ENCODE assay signal across 1 cellular context in the genomic region with DNA sequence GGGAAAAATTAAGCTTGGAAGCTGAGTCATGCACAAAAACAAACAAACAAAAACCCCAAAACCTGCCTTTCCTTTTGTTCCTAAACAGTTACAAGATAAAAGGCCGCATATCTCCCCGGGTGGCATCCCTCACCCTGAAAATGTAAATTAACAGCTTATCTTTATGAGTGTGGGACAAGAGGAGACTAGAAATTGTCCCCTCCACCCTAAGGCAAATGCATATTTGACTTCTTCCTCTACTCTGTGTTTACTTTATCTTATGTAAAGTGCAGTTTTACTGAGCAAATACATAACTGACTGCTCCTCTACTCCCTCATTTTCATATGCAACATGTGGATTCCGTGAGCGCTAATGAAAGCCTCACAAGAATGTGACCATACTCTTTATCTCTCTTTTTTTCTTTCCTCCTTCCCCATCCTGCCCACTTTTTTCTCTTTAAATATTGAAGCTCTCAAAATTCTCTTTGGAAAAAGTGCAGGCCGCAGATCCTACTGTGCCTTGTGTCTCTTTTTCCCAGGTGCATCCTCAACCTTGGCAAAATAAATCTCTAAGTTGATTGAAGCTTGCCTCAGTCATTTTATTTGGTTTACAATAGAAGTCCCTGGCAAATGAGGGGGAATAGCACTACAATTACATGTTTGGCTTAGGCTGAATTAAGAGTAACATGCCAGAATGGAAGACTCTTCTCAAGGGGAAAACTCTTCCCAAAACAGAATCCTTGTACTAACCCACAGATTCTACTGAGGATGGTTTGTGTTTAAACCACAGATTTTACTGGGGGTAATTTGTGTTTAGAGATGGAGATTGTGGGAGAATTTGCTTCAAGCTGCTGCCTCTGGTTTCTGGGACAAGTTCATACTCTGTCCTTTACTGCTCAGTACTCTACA.
A peak's percentile ranks its signal among the peaks of the same experiment; 100 is the strongest.
TF ChIP-seq lines count a peak whose summit lies in the region.

No MANE protein-coding gene starts in this region.

TF ChIP-seq in HepG2, 621 proteins besides CTCF, POLR2A, EP300 and RAD21 (continued from another document and continues in another):
- TF ChIP-seq, protein P1, sequence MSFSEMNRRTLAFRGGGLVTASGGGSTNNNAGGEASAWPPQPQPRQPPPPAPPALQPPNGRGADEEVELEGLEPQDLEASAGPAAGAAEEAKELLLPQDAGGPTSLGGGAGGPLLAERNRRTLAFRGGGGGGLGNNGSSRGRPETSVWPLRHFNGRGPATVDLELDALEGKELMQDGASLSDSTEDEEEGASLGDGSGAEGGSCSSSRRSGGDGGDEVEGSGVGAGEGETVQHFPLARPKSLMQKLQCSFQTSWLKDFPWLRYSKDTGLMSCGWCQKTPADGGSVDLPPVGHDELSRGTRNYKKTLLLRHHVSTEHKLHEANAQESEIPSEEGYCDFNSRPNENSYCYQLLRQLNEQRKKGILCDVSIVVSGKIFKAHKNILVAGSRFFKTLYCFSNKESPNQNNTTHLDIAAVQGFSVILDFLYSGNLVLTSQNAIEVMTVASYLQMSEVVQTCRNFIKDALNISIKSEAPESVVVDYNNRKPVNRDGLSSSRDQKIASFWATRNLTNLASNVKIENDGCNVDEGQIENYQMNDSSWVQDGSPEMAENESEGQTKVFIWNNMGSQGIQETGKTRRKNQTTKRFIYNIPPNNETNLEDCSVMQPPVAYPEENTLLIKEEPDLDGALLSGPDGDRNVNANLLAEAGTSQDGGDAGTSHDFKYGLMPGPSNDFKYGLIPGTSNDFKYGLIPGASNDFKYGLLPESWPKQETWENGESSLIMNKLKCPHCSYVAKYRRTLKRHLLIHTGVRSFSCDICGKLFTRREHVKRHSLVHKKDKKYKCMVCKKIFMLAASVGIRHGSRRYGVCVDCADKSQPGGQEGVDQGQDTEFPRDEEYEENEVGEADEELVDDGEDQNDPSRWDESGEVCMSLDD (CRISPR knock-in tag; IDR thresholded peaks at IDR 0.05; ENCODE audit: borderline replicate concordance) = peak; percentile 40; the same call in 1 of the 2 replicates
- peak; percentile 20; the same call in 1 of the 2 replicates for TF ChIP-seq GATAD1 (CRISPR knock-in tag; IDR thresholded peaks at IDR 0.05)
- TF ChIP-seq MBD4 (IDR thresholded peaks at IDR 0.05; ENCODE audit: borderline replicate concordance, low read length) = 0 out of 2 replicates have a peak, but pooled peaks have one; percentile 41
- TF ChIP-seq THAP11 (CRISPR knock-in tag; IDR thresholded peaks at IDR 0.05) = peak; percentile 47; the same call in 1 of the 2 replicates
- TF ChIP-seq SKI (IDR thresholded peaks at IDR 0.05; ENCODE audit: partially characterized antibody) = peak; percentile 40
- TF ChIP-seq, protein P2, sequence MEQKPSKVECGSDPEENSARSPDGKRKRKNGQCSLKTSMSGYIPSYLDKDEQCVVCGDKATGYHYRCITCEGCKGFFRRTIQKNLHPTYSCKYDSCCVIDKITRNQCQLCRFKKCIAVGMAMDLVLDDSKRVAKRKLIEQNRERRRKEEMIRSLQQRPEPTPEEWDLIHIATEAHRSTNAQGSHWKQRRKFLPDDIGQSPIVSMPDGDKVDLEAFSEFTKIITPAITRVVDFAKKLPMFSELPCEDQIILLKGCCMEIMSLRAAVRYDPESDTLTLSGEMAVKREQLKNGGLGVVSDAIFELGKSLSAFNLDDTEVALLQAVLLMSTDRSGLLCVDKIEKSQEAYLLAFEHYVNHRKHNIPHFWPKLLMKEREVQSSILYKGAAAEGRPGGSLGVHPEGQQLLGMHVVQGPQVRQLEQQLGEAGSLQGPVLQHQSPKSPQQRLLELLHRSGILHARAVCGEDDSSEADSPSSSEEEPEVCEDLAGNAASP (CRISPR knock-in tag; IDR thresholded peaks at IDR 0.05; ENCODE audit: borderline replicate concordance) = 0 out of 2 replicates have a peak, but pooled peaks have one; percentile 21
- no peak for TF ChIP-seq REXO4 (CRISPR knock-in tag; IDR thresholded peaks at IDR 0.05; ENCODE audit: borderline replicate concordance)
- TF ChIP-seq TBX2 (CRISPR knock-in tag; IDR thresholded peaks at IDR 0.05; ENCODE audit: borderline replicate concordance) = peak; percentile 92
- no peak; the same call in 1 of the 2 replicates for TF ChIP-seq SNAPC2 (CRISPR knock-in tag; IDR thresholded peaks at IDR 0.05)
- TF ChIP-seq MZF1 (CRISPR knock-in tag; IDR thresholded peaks at IDR 0.05; ENCODE audit: borderline replicate concordance) = no peak
- TF ChIP-seq, protein P3, sequence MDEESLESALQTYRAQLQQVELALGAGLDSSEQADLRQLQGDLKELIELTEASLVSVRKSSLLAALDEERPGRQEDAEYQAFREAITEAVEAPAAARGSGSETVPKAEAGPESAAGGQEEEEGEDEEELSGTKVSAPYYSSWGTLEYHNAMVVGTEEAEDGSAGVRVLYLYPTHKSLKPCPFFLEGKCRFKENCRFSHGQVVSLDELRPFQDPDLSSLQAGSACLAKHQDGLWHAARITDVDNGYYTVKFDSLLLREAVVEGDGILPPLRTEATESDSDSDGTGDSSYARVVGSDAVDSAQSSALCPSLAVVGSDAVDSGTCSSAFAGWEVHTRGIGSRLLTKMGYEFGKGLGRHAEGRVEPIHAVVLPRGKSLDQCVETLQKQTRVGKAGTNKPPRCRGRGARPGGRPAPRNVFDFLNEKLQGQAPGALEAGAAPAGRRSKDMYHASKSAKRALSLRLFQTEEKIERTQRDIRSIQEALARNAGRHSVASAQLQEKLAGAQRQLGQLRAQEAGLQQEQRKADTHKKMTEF (CRISPR knock-in tag; IDR thresholded peaks at IDR 0.05) = peak; percentile 79
- TF ChIP-seq, protein P4, sequence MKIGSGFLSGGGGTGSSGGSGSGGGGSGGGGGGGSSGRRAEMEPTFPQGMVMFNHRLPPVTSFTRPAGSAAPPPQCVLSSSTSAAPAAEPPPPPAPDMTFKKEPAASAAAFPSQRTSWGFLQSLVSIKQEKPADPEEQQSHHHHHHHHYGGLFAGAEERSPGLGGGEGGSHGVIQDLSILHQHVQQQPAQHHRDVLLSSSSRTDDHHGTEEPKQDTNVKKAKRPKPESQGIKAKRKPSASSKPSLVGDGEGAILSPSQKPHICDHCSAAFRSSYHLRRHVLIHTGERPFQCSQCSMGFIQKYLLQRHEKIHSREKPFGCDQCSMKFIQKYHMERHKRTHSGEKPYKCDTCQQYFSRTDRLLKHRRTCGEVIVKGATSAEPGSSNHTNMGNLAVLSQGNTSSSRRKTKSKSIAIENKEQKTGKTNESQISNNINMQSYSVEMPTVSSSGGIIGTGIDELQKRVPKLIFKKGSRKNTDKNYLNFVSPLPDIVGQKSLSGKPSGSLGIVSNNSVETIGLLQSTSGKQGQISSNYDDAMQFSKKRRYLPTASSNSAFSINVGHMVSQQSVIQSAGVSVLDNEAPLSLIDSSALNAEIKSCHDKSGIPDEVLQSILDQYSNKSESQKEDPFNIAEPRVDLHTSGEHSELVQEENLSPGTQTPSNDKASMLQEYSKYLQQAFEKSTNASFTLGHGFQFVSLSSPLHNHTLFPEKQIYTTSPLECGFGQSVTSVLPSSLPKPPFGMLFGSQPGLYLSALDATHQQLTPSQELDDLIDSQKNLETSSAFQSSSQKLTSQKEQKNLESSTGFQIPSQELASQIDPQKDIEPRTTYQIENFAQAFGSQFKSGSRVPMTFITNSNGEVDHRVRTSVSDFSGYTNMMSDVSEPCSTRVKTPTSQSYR (CRISPR knock-in tag; IDR thresholded peaks at IDR 0.05; ENCODE audit: borderline replicate concordance) = peak; percentile 53; the same call in 1 of the 2 replicates
- 0 out of 2 replicates have a peak, but pooled peaks have one; percentile 24 for TF ChIP-seq ZNF543 (CRISPR knock-in tag; IDR thresholded peaks at IDR 0.05)
- TF ChIP-seq MAFK (conservative IDR thresholded peaks at IDR 0.05 in 1 of 2, IDR thresholded peaks at IDR 0.05 in 1 of 2; ENCODE audit: low read length in 2 of 2) = 0 out of 4 replicates have a peak, but pooled peaks of 1 of the 2 experiments have one; percentile 3
- peak; percentile 78; the same call in 1 of the 2 replicates for TF ChIP-seq FOXO1 (CRISPR knock-in tag; IDR thresholded peaks at IDR 0.05)
- TF ChIP-seq, protein P5, sequence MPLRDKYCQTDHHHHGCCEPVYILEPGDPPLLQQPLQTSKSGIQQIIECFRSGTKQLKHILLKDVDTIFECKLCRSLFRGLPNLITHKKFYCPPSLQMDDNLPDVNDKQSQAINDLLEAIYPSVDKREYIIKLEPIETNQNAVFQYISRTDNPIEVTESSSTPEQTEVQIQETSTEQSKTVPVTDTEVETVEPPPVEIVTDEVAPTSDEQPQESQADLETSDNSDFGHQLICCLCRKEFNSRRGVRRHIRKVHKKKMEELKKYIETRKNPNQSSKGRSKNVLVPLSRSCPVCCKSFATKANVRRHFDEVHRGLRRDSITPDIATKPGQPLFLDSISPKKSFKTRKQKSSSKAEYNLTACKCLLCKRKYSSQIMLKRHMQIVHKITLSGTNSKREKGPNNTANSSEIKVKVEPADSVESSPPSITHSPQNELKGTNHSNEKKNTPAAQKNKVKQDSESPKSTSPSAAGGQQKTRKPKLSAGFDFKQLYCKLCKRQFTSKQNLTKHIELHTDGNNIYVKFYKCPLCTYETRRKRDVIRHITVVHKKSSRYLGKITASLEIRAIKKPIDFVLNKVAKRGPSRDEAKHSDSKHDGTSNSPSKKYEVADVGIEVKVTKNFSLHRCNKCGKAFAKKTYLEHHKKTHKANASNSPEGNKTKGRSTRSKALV (CRISPR knock-in tag; IDR thresholded peaks at IDR 0.05) = 0 out of 2 replicates have a peak, but pooled peaks have one; percentile 2
- TF ChIP-seq, protein P6, sequence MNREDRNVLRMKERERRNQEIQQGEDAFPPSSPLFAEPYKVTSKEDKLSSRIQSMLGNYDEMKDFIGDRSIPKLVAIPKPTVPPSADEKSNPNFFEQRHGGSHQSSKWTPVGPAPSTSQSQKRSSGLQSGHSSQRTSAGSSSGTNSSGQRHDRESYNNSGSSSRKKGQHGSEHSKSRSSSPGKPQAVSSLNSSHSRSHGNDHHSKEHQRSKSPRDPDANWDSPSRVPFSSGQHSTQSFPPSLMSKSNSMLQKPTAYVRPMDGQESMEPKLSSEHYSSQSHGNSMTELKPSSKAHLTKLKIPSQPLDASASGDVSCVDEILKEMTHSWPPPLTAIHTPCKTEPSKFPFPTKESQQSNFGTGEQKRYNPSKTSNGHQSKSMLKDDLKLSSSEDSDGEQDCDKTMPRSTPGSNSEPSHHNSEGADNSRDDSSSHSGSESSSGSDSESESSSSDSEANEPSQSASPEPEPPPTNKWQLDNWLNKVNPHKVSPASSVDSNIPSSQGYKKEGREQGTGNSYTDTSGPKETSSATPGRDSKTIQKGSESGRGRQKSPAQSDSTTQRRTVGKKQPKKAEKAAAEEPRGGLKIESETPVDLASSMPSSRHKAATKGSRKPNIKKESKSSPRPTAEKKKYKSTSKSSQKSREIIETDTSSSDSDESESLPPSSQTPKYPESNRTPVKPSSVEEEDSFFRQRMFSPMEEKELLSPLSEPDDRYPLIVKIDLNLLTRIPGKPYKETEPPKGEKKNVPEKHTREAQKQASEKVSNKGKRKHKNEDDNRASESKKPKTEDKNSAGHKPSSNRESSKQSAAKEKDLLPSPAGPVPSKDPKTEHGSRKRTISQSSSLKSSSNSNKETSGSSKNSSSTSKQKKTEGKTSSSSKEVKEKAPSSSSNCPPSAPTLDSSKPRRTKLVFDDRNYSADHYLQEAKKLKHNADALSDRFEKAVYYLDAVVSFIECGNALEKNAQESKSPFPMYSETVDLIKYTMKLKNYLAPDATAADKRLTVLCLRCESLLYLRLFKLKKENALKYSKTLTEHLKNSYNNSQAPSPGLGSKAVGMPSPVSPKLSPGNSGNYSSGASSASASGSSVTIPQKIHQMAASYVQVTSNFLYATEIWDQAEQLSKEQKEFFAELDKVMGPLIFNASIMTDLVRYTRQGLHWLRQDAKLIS (CRISPR knock-in tag; IDR thresholded peaks at IDR 0.05) = 0 out of 2 replicates have a peak, but pooled peaks have one; percentile 27
- TF ChIP-seq SAP130 (CRISPR knock-in tag; IDR thresholded peaks at IDR 0.05; ENCODE audit: low read depth) = peak; percentile 69; the same call in 1 of the 2 replicates
- TF ChIP-seq, protein P7, sequence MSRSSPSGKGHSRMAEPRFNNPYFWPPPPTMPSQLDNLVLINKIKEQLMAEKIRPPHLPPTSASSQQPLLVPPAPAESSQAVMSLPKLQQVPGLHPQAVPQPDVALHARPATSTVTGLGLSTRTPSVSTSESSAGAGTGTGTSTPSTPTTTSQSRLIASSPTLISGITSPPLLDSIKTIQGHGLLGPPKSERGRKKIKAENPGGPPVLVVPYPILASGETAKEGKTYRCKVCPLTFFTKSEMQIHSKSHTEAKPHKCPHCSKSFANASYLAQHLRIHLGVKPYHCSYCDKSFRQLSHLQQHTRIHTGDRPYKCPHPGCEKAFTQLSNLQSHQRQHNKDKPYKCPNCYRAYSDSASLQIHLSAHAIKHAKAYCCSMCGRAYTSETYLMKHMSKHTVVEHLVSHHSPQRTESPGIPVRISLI (CRISPR knock-in tag; IDR thresholded peaks at IDR 0.05; ENCODE audit: borderline replicate concordance) = peak; percentile 77; the same call in 1 of the 2 replicates
- peak; percentile 88; the same call in 1 of the 2 replicates for TF ChIP-seq HDAC2 (CRISPR knock-in tag; IDR thresholded peaks at IDR 0.05)
- TF ChIP-seq ZNF777 (CRISPR knock-in tag; IDR thresholded peaks at IDR 0.05) = no peak
- TF ChIP-seq RAD51 (IDR thresholded peaks at IDR 0.05; ENCODE audit: borderline replicate concordance) = no peak
- TF ChIP-seq, protein P8, sequence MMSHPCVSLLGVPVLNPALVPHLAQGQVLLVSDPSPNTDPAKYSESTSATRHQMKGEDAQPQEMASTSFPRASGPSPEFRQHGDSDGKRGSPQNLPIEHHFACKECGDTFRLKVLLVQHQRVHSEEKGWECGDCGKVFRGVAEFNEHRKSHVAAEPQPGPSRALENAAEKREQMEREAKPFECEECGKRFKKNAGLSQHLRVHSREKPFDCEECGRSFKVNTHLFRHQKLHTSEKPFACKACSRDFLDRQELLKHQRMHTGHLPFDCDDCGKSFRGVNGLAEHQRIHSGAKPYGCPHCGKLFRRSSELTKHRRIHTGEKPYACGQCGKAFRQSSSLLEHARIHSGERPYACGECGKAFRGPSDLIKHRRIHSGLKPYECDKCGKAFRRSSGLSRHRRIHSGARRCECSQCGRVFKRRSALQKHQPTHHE (CRISPR knock-in tag; IDR thresholded peaks at IDR 0.05; ENCODE audit: borderline replicate concordance) = 0 out of 2 replicates have a peak, but pooled peaks have one; percentile 25
- peak; percentile 59; the same call in 1 of the 2 replicates for TF ChIP-seq LCORL (IDR thresholded peaks at IDR 0.05)
- TF ChIP-seq LCORL (CRISPR knock-in tag; IDR thresholded peaks at IDR 0.05) = peak; percentile 85
- TF ChIP-seq GATA4 (IDR thresholded peaks at IDR 0.05; ENCODE audit: borderline replicate concordance, low read depth) = peak; percentile 98
